ENCODE assay signal across 14 cellular contexts in genomic region chr18:12329125-12329698, GRCh38.
"Had no signal": no experiment of that assay in that cellular context is flagged by ENCODE, and none has a peak within 500 bp of the region (broad histone marks: within the 10 kb centered on the region; RNA-seq: fewer than 3 reads in every experiment).

No MANE protein-coding gene starts in this region.

- H3K4me1 ChIP-seq: left lung had no signal

- H3K9me3 Mint-ChIP-seq: activated T-cell treated with anti-CD3 and anti-CD28 coated beads, Interleukin-2, amount 50 U/mL, for 4 hours; neural crest cell had no signal

- H3K4me3 Mint-ChIP-seq: activated T-cell treated with anti-CD3 and anti-CD28 coated beads, Interleukin-2, amount 50 U/mL, for 4 hours; neural crest cell had no signal

- H3K9me3 ChIP-seq: gastrocnemius medialis, left lung, tibial artery had no signal

- ATAC-seq: activated CD4-positive, CD25-positive, alpha-beta regulatory T cell treated with anti-CD3 and anti-CD28 coated beads, Interleukin-2, amount 50 U/mL, for 24 hours; activated T-cell treated with anti-CD3 and anti-CD28 coated beads, Interleukin-2, amount 50 U/mL, for 4 hours; gastrocnemius medialis; left lung had no signal

- H3K4me3 ChIP-seq: coronary artery, gastrocnemius medialis, left lung, tibial artery had no signal

- H3K27ac ChIP-seq: left lung, tibial artery had no signal

- DNase-seq: activated naive CD4-positive, alpha-beta T cell; activated T-cell treated with anti-CD3 and anti-CD28 coated beads, Interleukin-2, amount 50 U/mL, for 4 hours; central memory CD4-positive, alpha-beta T cell; effector CD4-positive, alpha-beta T cell; gastrocnemius medialis; islet precursor cell; left lung; mesenchymal stem cell; stimulated activated CD4-positive, alpha-beta T cell treated with anti-CD3 and anti-CD28 coated beads, Interleukin-15, amount 100 ng/mL, for 24 hours; stimulated activated CD4-positive, alpha-beta T cell treated with anti-CD3 and anti-CD28 coated beads, Interleukin-4, amount 100 ng/mL, for 24 hours; tibial artery had no signal

- H3K27me3 ChIP-seq: gastrocnemius medialis, left lung, tibial artery had no signal
